Comparison of ENCODE assay signal across 1 cellular context in genomic region chr11:568306-569259, GRCh38.
TF ChIP-seq lines count a peak whose summit lies in the region.

No MANE protein-coding gene starts in this region.

TF ChIP-seq in GM23338, 12 proteins besides CTCF, POLR2A, EP300 and RAD21:
- no peak for TF ChIP-seq JUNB (IDR thresholded peaks at IDR 0.05; ENCODE audit: unreplicated experiment)
- no peak for TF ChIP-seq EZH2phosphoT487 (IDR thresholded peaks at IDR 0.05; ENCODE audit: unreplicated experiment)
- TF ChIP-seq STAT1 (IDR thresholded peaks at IDR 0.05; ENCODE audit: unreplicated experiment), result no peak
- peak; percentile 44 for TF ChIP-seq CREB1 (CRISPR knock-in tag; IDR thresholded peaks at IDR 0.05; ENCODE audit: low read depth)
- TF ChIP-seq ZNF331 (CRISPR knock-in tag; IDR thresholded peaks at IDR 0.05; ENCODE audit: low read depth), result no peak
- TF ChIP-seq NANOG (IDR thresholded peaks at IDR 0.05; ENCODE audit: borderline replicate concordance), result no peak
- peak; percentile 55; the same call in 1 of the 2 replicates for TF ChIP-seq POLR2AphosphoS5 (IDR thresholded peaks at IDR 0.05; ENCODE audit: low read depth)
- TF ChIP-seq, protein P1, sequence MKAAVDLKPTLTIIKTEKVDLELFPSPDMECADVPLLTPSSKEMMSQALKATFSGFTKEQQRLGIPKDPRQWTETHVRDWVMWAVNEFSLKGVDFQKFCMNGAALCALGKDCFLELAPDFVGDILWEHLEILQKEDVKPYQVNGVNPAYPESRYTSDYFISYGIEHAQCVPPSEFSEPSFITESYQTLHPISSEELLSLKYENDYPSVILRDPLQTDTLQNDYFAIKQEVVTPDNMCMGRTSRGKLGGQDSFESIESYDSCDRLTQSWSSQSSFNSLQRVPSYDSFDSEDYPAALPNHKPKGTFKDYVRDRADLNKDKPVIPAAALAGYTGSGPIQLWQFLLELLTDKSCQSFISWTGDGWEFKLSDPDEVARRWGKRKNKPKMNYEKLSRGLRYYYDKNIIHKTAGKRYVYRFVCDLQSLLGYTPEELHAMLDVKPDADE (IDR thresholded peaks at IDR 0.05), result no peak
